Comparison of ENCODE assay signal across 1 cellular context in the genomic region with DNA sequence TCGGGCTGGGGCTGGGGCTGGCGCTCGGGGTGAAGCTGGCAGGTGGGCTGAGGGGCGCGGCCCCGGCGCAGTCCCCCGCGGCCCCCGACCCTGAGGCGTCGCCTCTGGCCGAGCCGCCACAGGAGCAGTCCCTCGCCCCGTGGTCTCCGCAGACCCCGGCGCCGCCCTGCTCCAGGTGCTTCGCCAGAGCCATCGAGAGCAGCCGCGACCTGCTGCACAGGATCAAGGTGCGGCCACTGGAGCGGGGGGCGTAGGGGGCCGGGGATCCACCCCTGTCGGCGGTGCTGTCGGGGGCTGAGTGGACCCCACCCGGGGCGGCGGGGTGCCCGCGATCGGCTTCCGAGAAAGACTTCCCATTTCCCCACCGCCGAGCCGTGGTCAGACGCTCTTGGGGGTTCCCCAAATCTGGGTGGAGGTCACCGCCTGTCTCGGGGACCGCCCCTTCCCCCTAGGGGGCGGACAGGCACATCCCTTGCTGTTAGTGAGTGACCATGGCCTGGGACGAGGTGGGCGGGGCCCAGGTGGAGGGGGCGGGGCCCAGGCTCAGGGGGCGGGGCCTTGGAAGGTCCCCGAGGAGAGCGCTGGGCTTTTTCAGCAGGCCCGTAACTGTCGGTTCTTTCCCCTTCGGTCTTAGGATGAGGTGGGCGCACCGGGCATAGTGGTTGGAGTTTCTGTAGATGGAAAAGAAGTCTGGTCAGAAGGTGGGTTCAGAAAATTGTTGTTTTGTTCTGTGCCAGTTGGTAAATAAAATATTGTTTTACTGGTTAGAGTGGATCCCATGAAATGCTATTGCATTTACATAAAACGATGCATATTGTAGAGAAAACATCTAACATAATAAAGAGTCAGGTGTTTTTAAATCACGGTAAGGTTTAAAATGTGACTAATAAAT.
TF ChIP-seq lines count a peak whose summit lies in the region.

No MANE protein-coding gene starts in this region.

TF ChIP-seq in K562, 482 proteins besides CTCF, POLR2A, EP300 and RAD21 (continues in another document):
- TF ChIP-seq MAZ (CRISPR knock-in tag; conservative IDR thresholded peaks at IDR 0.05 in 1 of 2, IDR thresholded peaks at IDR 0.05 in 1 of 2) (peak; percentile 56 to 59; a peak in 2 of 4 replicates), ZFX (CRISPR knock-in tag; IDR thresholded peaks at IDR 0.05) (peak; percentile 54), ZNF764 (CRISPR knock-in tag; IDR thresholded peaks at IDR 0.05; ENCODE audit: low read depth) (no peak), ARID1B (IDR thresholded peaks at IDR 0.05) (no peak), RBBP5 (IDR thresholded peaks at IDR 0.05; ENCODE audit: borderline replicate concordance, insufficient read depth, low read length, poor library complexity, severe bottlenecking) (peak; percentile 73), NBN (IDR thresholded peaks at IDR 0.05; ENCODE audit: low read depth) (peak; percentile 44; the same call in 1 of the 2 replicates), KLF10 (CRISPR knock-in tag; IDR thresholded peaks at IDR 0.05) (no peak), TEAD1 (CRISPR knock-in tag; IDR thresholded peaks at IDR 0.05) (0 out of 4 replicates have a peak, but pooled peaks of 1 of the 2 experiments have one; percentile 18), SAFB (IDR thresholded peaks at IDR 0.05; ENCODE audit: borderline replicate concordance, low read depth, low read length) (no peak), REST (CRISPR knock-in tag; IDR thresholded peaks at IDR 0.05; ENCODE audit: low read depth) (0 out of 2 replicates have a peak, but pooled peaks have one; percentile 35), ZEB2 (IDR thresholded peaks at IDR 0.05) (0 out of 2 replicates have a peak, but pooled peaks have one; percentile 25), RB1 (IDR thresholded peaks at IDR 0.05; ENCODE audit: low read depth) (peak; percentile 28; the same call in 1 of the 2 replicates), POLR2G (IDR thresholded peaks at IDR 0.05; ENCODE audit: low read depth, low read length) (peak; percentile 5; the same call in 1 of the 2 replicates), SIN3B (IDR thresholded peaks at IDR 0.05; ENCODE audit: low read depth) (peak; percentile 45; the same call in 1 of the 2 replicates), ATF1 (CRISPR knock-in tag; IDR thresholded peaks at IDR 0.05) (no peak), ATF1 (tag; IDR thresholded peaks at IDR 0.05) (0 out of 2 replicates have a peak, but pooled peaks have one; percentile 12), ZBTB7A (IDR thresholded peaks at IDR 0.05; ENCODE audit: borderline replicate concordance, control insufficient read depth, low read depth, low read length) (peak; percentile 87), GATAD2A (IDR thresholded peaks at IDR 0.05) (0 out of 2 replicates have a peak, but pooled peaks have one; percentile 50), SRSF9 (IDR thresholded peaks at IDR 0.05; ENCODE audit: borderline replicate concordance, low read depth, low read length) (no peak), FOXP1 (CRISPR knock-in tag; IDR thresholded peaks at IDR 0.05) (peak; percentile 75; the same call in 1 of the 2 replicates), RFX1 (IDR thresholded peaks at IDR 0.05) (no peak), E2F6 (IDR thresholded peaks at IDR 0.05; ENCODE audit: borderline replicate concordance in 1 of 2, extremely low read depth in 1 of 2, insufficient read depth in 1 of 2, insufficient read length in 1 of 2, low read depth in 1 of 2, low read length in 1 of 2, poor library complexity in 1 of 2, severe bottlenecking in 1 of 2) (no peak), NONO (IDR thresholded peaks at IDR 0.05; ENCODE audit: low read depth in 2 of 2, low read length in 1 of 2) (0 out of 4 replicates have a peak, but pooled peaks of 1 of the 2 experiments have one; percentile 30), SP1 (CRISPR knock-in tag; IDR thresholded peaks at IDR 0.05) (peak; percentile 66), CBX1 (IDR thresholded peaks at IDR 0.05; ENCODE audit: low read depth) (0 out of 2 replicates have a peak, but pooled peaks have one; percentile 13), NRF1 (conservative IDR thresholded peaks at IDR 0.05 in 1 of 2, IDR thresholded peaks at IDR 0.05 in 1 of 2) (peak in 1 of 2 experiments; percentile 14; a peak in 2 of 4 replicates), ZC3H4 (CRISPR knock-in tag; IDR thresholded peaks at IDR 0.05; ENCODE audit: borderline replicate concordance) (peak; percentile 63; the same call in 1 of the 2 replicates), BCOR (IDR thresholded peaks at IDR 0.05) (0 out of 2 replicates have a peak, but pooled peaks have one; percentile 10), ZBTB2 (IDR thresholded peaks at IDR 0.05) (0 out of 2 replicates have a peak, but pooled peaks have one; percentile 69), GATAD2B (IDR thresholded peaks at IDR 0.05; ENCODE audit: borderline replicate concordance) (0 out of 2 replicates have a peak, but pooled peaks have one; percentile 33), HEY1 (CRISPR knock-in tag; IDR thresholded peaks at IDR 0.05; ENCODE audit: borderline replicate concordance) (no peak)
- TF ChIP-seq, protein P1, sequence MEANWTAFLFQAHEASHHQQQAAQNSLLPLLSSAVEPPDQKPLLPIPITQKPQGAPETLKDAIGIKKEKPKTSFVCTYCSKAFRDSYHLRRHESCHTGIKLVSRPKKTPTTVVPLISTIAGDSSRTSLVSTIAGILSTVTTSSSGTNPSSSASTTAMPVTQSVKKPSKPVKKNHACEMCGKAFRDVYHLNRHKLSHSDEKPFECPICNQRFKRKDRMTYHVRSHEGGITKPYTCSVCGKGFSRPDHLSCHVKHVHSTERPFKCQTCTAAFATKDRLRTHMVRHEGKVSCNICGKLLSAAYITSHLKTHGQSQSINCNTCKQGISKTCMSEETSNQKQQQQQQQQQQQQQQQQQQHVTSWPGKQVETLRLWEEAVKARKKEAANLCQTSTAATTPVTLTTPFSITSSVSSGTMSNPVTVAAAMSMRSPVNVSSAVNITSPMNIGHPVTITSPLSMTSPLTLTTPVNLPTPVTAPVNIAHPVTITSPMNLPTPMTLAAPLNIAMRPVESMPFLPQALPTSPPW (CRISPR knock-in tag; IDR thresholded peaks at IDR 0.05), result peak; percentile 23; the same call in 1 of the 2 replicates
- TF ChIP-seq, protein P2, sequence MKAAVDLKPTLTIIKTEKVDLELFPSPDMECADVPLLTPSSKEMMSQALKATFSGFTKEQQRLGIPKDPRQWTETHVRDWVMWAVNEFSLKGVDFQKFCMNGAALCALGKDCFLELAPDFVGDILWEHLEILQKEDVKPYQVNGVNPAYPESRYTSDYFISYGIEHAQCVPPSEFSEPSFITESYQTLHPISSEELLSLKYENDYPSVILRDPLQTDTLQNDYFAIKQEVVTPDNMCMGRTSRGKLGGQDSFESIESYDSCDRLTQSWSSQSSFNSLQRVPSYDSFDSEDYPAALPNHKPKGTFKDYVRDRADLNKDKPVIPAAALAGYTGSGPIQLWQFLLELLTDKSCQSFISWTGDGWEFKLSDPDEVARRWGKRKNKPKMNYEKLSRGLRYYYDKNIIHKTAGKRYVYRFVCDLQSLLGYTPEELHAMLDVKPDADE (conservative IDR thresholded peaks at IDR 0.05; ENCODE audit: control insufficient read depth, low read depth, low read length), result no peak; the same call in 1 of the 2 replicates
- TF ChIP-seq, protein P3, sequence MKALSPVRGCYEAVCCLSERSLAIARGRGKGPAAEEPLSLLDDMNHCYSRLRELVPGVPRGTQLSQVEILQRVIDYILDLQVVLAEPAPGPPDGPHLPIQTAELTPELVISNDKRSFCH (CRISPR knock-in tag; IDR thresholded peaks at IDR 0.05), result no peak
- TF ChIP-seq, protein P3 (tag; IDR thresholded peaks at IDR 0.05), result 0 out of 2 replicates have a peak, but pooled peaks have one; percentile 18
- TF ChIP-seq, protein P4, sequence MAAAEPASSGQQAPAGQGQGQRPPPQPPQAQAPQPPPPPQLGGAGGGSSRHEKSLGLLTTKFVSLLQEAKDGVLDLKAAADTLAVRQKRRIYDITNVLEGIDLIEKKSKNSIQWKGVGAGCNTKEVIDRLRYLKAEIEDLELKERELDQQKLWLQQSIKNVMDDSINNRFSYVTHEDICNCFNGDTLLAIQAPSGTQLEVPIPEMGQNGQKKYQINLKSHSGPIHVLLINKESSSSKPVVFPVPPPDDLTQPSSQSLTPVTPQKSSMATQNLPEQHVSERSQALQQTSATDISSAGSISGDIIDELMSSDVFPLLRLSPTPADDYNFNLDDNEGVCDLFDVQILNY (CRISPR knock-in tag; IDR thresholded peaks at IDR 0.05), result 0 out of 2 replicates have a peak, but pooled peaks have one; percentile 24
- TF ChIP-seq, protein P5, sequence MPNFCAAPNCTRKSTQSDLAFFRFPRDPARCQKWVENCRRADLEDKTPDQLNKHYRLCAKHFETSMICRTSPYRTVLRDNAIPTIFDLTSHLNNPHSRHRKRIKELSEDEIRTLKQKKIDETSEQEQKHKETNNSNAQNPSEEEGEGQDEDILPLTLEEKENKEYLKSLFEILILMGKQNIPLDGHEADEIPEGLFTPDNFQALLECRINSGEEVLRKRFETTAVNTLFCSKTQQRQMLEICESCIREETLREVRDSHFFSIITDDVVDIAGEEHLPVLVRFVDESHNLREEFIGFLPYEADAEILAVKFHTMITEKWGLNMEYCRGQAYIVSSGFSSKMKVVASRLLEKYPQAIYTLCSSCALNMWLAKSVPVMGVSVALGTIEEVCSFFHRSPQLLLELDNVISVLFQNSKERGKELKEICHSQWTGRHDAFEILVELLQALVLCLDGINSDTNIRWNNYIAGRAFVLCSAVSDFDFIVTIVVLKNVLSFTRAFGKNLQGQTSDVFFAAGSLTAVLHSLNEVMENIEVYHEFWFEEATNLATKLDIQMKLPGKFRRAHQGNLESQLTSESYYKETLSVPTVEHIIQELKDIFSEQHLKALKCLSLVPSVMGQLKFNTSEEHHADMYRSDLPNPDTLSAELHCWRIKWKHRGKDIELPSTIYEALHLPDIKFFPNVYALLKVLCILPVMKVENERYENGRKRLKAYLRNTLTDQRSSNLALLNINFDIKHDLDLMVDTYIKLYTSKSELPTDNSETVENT (CRISPR knock-in tag; IDR thresholded peaks at IDR 0.05), result peak; percentile 6; the same call in 1 of the 2 replicates
- TF ChIP-seq, protein P6, sequence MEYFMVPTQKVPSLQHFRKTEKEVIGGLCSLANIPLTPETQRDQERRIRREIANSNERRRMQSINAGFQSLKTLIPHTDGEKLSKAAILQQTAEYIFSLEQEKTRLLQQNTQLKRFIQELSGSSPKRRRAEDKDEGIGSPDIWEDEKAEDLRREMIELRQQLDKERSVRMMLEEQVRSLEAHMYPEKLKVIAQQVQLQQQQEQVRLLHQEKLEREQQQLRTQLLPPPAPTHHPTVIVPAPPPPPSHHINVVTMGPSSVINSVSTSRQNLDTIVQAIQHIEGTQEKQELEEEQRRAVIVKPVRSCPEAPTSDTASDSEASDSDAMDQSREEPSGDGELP (CRISPR knock-in tag; IDR thresholded peaks at IDR 0.05; ENCODE audit: borderline replicate concordance), result peak; percentile 44
- TF ChIP-seq, protein P7, sequence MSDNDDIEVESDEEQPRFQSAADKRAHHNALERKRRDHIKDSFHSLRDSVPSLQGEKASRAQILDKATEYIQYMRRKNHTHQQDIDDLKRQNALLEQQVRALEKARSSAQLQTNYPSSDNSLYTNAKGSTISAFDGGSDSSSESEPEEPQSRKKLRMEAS (CRISPR knock-in tag; IDR thresholded peaks at IDR 0.05), result peak; percentile 61
